Comparison of ENCODE assay signal across 24 cellular contexts in the genomic region with DNA sequence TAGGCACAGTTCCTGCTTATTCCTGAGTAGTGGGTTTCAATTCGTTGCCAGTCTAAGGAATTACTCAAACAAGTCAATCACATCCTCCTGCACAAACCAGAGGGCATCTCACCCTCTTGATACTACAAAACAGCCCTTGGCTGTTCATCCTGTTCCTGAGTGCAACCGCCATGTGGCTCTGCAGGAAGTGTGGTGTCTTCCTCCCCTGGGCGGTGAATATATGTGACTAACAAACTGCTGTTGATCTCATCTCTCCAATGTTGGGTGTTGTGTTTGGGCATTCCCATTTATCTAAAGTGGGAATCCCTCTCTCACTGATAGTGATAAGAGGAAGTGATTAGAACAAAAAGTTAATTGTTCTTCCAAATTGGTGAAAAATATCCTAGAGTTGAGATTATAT.
DNase-seq lines count a peak whose midpoint lies in the region; ATAC-seq, FAIRE-seq and TF ChIP-seq lines count a peak whose summit lies in the region.
"Had no signal": no experiment of that assay in that cellular context is flagged by ENCODE, and none has a peak within 500 bp of the region (broad histone marks: within the 10 kb centered on the region; RNA-seq: fewer than 3 reads in every experiment).

No MANE protein-coding gene starts in this region.

- dilution Hi-C loops in endothelial cell of umbilical vein (cut with MboI; ENCODE audit: extremely low pct_ligation_motif_present, low sequenced_read_pairs), result no loop called here

- no peak overlapping the region for H3K23ac ChIP-seq in trophoblast cell (ENCODE audit: low read length)

- H3K9me2 ChIP-seq in SK-N-SH, result 0 out of 2 replicates have a peak, but pooled peaks cover 3% of the 10 kb centered on the region

- H2BK12ac ChIP-seq in trophoblast cell (ENCODE audit: low read length), result peak overlapping the region; percentile 14

- H3K27me3 ChIP-seq in SK-N-SH (ENCODE audit: insufficient read depth) (no peaks in the 10 kb centered on the region), endothelial cell of umbilical vein (ENCODE audit: control insufficient read depth in 2 of 2, insufficient read depth in 2 of 2, low read length in 2 of 2) (no peaks in the 10 kb centered on the region), trophoblast cell (ENCODE audit: insufficient read depth, low read length) (no peaks in the 10 kb centered on the region), BE2C (no peaks in the 10 kb centered on the region)

- H3K14ac ChIP-seq in trophoblast cell (ENCODE audit: low read length), result no peak overlapping the region

- H2AFZ ChIP-seq in SK-N-SH (ENCODE audit: low read depth) (0 out of 2 replicates have a peak overlapping the region, but pooled peaks have one; percentile 37), endothelial cell of umbilical vein (ENCODE audit: low read depth, low read length) (peak overlapping the region; percentile 53), trophoblast cell (ENCODE audit: insufficient read depth, low read length, poor library complexity) (no peak overlapping the region)
- H2AFZ ChIP-seq: GM23248, PC-9 had no signal

- H4K20me1 ChIP-seq in SK-N-SH (ENCODE audit: insufficient read depth) (no peaks in the 10 kb centered on the region), endothelial cell of umbilical vein (replicated peaks; ENCODE audit: control insufficient read depth, extremely low read depth, insufficient read depth, low read length) (no peaks in the 10 kb centered on the region)

- ATAC-seq in SK-N-SH treated with all-trans-retinoic acid at 6 μM for 48 hours, result no peak
- no peak for ATAC-seq in natural killer cell treated with Interleukin-12 subunit alpha and Interleukin-12 subunit beta and Interleukin-15 and Interleukin-18, amount 100 ng/mL, for 72 hours
- ATAC-seq: HCT116, K562, T-cell had no signal

- H3F3A ChIP-seq in SK-N-SH (replicated peaks; ENCODE audit: insufficient read depth), result peaks cover 8% of the 10 kb centered on the region

- H4K12ac ChIP-seq in trophoblast cell (ENCODE audit: low read depth, low read length), result no peak overlapping the region

- intact Hi-C loops in endothelial cell of umbilical vein (cut with micrococcal nuclease), result loop anchor here (5.0 kb wide), 1 partner anchor 51 kb away; no protein-coding TSS in a partner anchor

- TF ChIP-seq POLR2A in endothelial cell of umbilical vein (IDR thresholded peaks at IDR 0.05; ENCODE audit: low read depth, low read length), result no peak

- H3K4me1 Mint-ChIP-seq in natural killer cell treated with Interleukin-12 subunit alpha and Interleukin-12 subunit beta and Interleukin-15 and Interleukin-18, amount 100 ng/mL, for 72 hours (ENCODE audit: low read depth in 2 of 2), result no peaks in the 10 kb centered on the region
- H3K4me1 Mint-ChIP-seq: T-cell had no signal

- no peak overlapping the region for H3K4me2 ChIP-seq in SK-N-SH
- peak overlapping the region; percentile 0 for H3K4me2 ChIP-seq in endothelial cell of umbilical vein (ENCODE audit: insufficient read depth, low read length)
- no peak overlapping the region for H3K4me2 ChIP-seq in trophoblast cell (ENCODE audit: low read length)
- H3K4me2 ChIP-seq: PC-9 had no signal

- H3K4me1 ChIP-seq in SK-N-SH (ENCODE audit: control insufficient read depth in 1 of 2, insufficient read depth in 2 of 2, low read depth in 1 of 2, low read length in 1 of 2) (no peaks in the 10 kb centered on the region), endothelial cell of umbilical vein (ENCODE audit: control insufficient read depth, extremely low read depth, insufficient read depth, low read length) (peaks cover 10% of the 10 kb centered on the region), trophoblast cell (ENCODE audit: control insufficient read depth in 1 of 2, insufficient read depth in 2 of 2, low read length in 2 of 2) (no peaks in the 10 kb centered on the region), BE2C (no peaks in the 10 kb centered on the region)

- 66% methylated on average over 3 of the region's 3 CpGs for WGBS in SK-N-SH (ENCODE audit: low lambda C conversion rate)
- WGBS in trophoblast cell (ENCODE audit: extremely low coverage, insufficient coverage, insufficient read length), result no CpG with 5 or more reads among the region's 3 CpGs

- TF ChIP-seq CTCF in SK-N-SH (IDR thresholded peaks at IDR 0.05) (no peak), endothelial cell of umbilical vein (IDR thresholded peaks at IDR 0.05; ENCODE audit: extremely low read depth in 1 of 2, insufficient read depth in 1 of 2, low read depth in 1 of 2, low read length in 2 of 2) (no peak), BE2C (IDR thresholded peaks at IDR 0.05; ENCODE audit: low read depth, low read length) (no peak)

- no peak overlapping the region for H3K18ac ChIP-seq in trophoblast cell (ENCODE audit: low read length)

- H2BK5ac ChIP-seq in trophoblast cell (ENCODE audit: low read depth, low read length, poor library complexity), result no peak overlapping the region

- BruUV-seq in endothelial cell of umbilical vein (replicated peaks; lab: Mats Ljungman, UMichigan), result no TSS peak

- no peak overlapping the region for H4K8ac ChIP-seq in trophoblast cell (ENCODE audit: low read depth, low read length)

- TF ChIP-seq EP300 in SK-N-SH (IDR thresholded peaks at IDR 0.05; ENCODE audit: borderline replicate concordance in 1 of 2, low read depth in 1 of 2, low read length in 1 of 2), result no peak

- H2AK5ac ChIP-seq in trophoblast cell (ENCODE audit: low read length), result no peak overlapping the region

- H3K27ac ChIP-seq in SK-N-SH (ENCODE audit: low read depth in 2 of 2, low read length in 1 of 2), result no peak overlapping the region
- peak overlapping the region; percentile 52 for H3K27ac ChIP-seq in endothelial cell of umbilical vein (ENCODE audit: insufficient read depth, low read depth, low read length)
- H3K27ac ChIP-seq in trophoblast cell (ENCODE audit: low read depth, low read length), result no peak overlapping the region
- H3K27ac ChIP-seq: C4-2B, GM23248, PC-9, RWPE1, SK-N-MC had no signal

- H3K27me3 Mint-ChIP-seq in natural killer cell treated with Interleukin-12 subunit alpha and Interleukin-12 subunit beta and Interleukin-15 and Interleukin-18, amount 100 ng/mL, for 72 hours, result no peaks in the 10 kb centered on the region
- H3K27me3 Mint-ChIP-seq: T-cell had no signal

- H3K79me2 ChIP-seq in SK-N-SH (ENCODE audit: insufficient read depth) (no peaks in the 10 kb centered on the region), endothelial cell of umbilical vein (ENCODE audit: control insufficient read depth, insufficient read depth, low read length) (no peaks in the 10 kb centered on the region), trophoblast cell (ENCODE audit: control insufficient read depth, insufficient read depth, low read length, poor library complexity) (no peaks in the 10 kb centered on the region)

- H3K9me3 ChIP-seq in SK-N-SH (no peaks in the 10 kb centered on the region), endothelial cell of umbilical vein (replicated peaks; ENCODE audit: control insufficient read depth, insufficient read depth, low read length) (no peaks in the 10 kb centered on the region), trophoblast cell (ENCODE audit: insufficient read depth, low read depth, low read length) (no peaks in the 10 kb centered on the region), BE2C (no peaks in the 10 kb centered on the region)

- CTCF ChIA-PET in SK-N-SH (lab: Yijun Ruan, JAX), result no interaction called here
- CTCF ChIA-PET in endothelial cell of umbilical vein (lab: Charles Lee), result interaction anchor here (0.7 to 1.0 kb wide), 2 partner anchors 44 to 128 kb away, joined by 3 read pairs; no protein-coding TSS in a partner anchor

- no peak overlapping the region for H3K4me3 ChIP-seq in SK-N-SH (ENCODE audit: low read depth in 2 of 2, low read length in 1 of 2)
- no peak overlapping the region for H3K4me3 ChIP-seq in endothelial cell of umbilical vein (replicated peaks in 1 of 3; ENCODE audit: insufficient read depth in 1 of 3, low read depth in 1 of 3, low read length in 3 of 3)
- H3K4me3 ChIP-seq in trophoblast cell (ENCODE audit: low read depth, low read length), result no peak overlapping the region
- H3K4me3 ChIP-seq in BE2C (ENCODE audit: low read depth, low read length), result no peak overlapping the region
- H3K4me3 ChIP-seq: GM23248, K562, PC-9, SK-N-MC had no signal

- H4K91ac ChIP-seq in trophoblast cell (ENCODE audit: low read depth, low read length), result no peak overlapping the region

- H3K9ac ChIP-seq in SK-N-SH (no peak overlapping the region), endothelial cell of umbilical vein (replicated peaks; ENCODE audit: extremely low read depth, insufficient read depth, low read length) (no peak overlapping the region), trophoblast cell (ENCODE audit: low read length) (no peak overlapping the region)
- H3K9ac ChIP-seq: GM23248 had no signal

- TF ChIP-seq RAD21 in SK-N-SH (IDR thresholded peaks at IDR 0.05; ENCODE audit: low read length), result no peak

- H3K36me3 ChIP-seq in SK-N-SH (replicated peaks in 1 of 2; ENCODE audit: control insufficient read depth in 1 of 2, insufficient read depth in 2 of 2, low read length in 1 of 2) (no peaks in the 10 kb centered on the region), endothelial cell of umbilical vein (ENCODE audit: control insufficient read depth in 2 of 2, extremely low read depth in 1 of 2, insufficient read depth in 2 of 2, low read length in 2 of 2) (no peaks in the 10 kb centered on the region), trophoblast cell (ENCODE audit: control insufficient read depth in 1 of 2, insufficient read depth in 2 of 2, low read length in 2 of 2) (no peaks in the 10 kb centered on the region), BE2C (no peaks in the 10 kb centered on the region)

- H3K36me3 Mint-ChIP-seq in natural killer cell treated with Interleukin-12 subunit alpha and Interleukin-12 subunit beta and Interleukin-15 and Interleukin-18, amount 100 ng/mL, for 72 hours, result no peaks in the 10 kb centered on the region
- H3K36me3 Mint-ChIP-seq: T-cell had no signal

- H3K4ac ChIP-seq in trophoblast cell (ENCODE audit: low read depth, low read length), result no peak overlapping the region

- no peaks in the 10 kb centered on the region for H3K9me1 ChIP-seq in endothelial cell of umbilical vein (replicated peaks; ENCODE audit: control insufficient read depth, extremely low read depth, insufficient read depth, low read length)

- H3K4me3 Mint-ChIP-seq in natural killer cell treated with Interleukin-12 subunit alpha and Interleukin-12 subunit beta and Interleukin-15 and Interleukin-18, amount 100 ng/mL, for 72 hours, result no peak overlapping the region
- H3K4me3 Mint-ChIP-seq: T-cell had no signal

- no peak for DNase-seq in SK-N-SH
- DNase-seq in Kasumi-1 (lab: John Stamatoyannopoulos, UW), result peak; percentile 61 to 70
- peak; percentile 48 for DNase-seq in endothelial cell of umbilical vein (ENCODE audit: low read depth, low spot score)
- no peak for DNase-seq in trophoblast cell
- no peak for DNase-seq in natural killer cell treated with Interleukin-12 subunit alpha and Interleukin-12 subunit beta and Interleukin-15 and Interleukin-18, amount 100 ng/mL, for 72 hours (ENCODE audit: low spot score)
- DNase-seq in NCI-H1930 (lab: John Stamatoyannopoulos, UW), result no peak
- DNase-seq in BE2C, result no peak
- DNase-seq: 8988T, GM23248, NCI-H1105, NCI-H146, NCI-H2029 treated with DMSO at 0.1 percent for 48 hours, NCI-H226, NCI-H510A treated with DMSO at 0.1 percent for 48 hours, NCI-H748 treated with DMSO at 0.1 percent for 48 hours, PC-9, SHP77 treated with DMSO at 0.1 percent for 48 hours, T-cell had no signal

- no peaks in the 10 kb centered on the region for H3K79me1 ChIP-seq in trophoblast cell (ENCODE audit: low read length)

- FAIRE-seq in endothelial cell of umbilical vein (lab: Jason Lieb, UNC), result peak; percentile 12
- FAIRE-seq: K562 had no signal

- H2BK120ac ChIP-seq in trophoblast cell (ENCODE audit: insufficient read depth, low read length, poor library complexity), result no peak overlapping the region

- no peak overlapping the region for H3K27ac Mint-ChIP-seq in natural killer cell treated with Interleukin-12 subunit alpha and Interleukin-12 subunit beta and Interleukin-15 and Interleukin-18, amount 100 ng/mL, for 72 hours
- H3K27ac Mint-ChIP-seq: T-cell had no signal

- POLR2A ChIA-PET in SK-N-SH (lab: Yijun Ruan, JAX) (no interaction called here), endothelial cell of umbilical vein (lab: Charles Lee) (no interaction called here)

- peaks cover 7% of the 10 kb centered on the region for H3K9me3 Mint-ChIP-seq in natural killer cell treated with Interleukin-12 subunit alpha and Interleukin-12 subunit beta and Interleukin-15 and Interleukin-18, amount 100 ng/mL, for 72 hours

Comparison
In these comparisons a context has a peak if more than half of its experiments do, and no peak if none do; other contexts are left out.
1. DNase-seq: peak in Kasumi-1 (2 of 2) and endothelial cell of umbilical vein (single experiment); none in SK-N-SH (single experiment), trophoblast cell (0 of 2), natural killer cell treated with Interleukin-12 subunit alpha and Interleukin-12 subunit beta and Interleukin-15 and Interleukin-18, amount 100 ng/mL, for 72 hours (single experiment), NCI-H1930 (0 of 2) and BE2C (single experiment).